ENCODE assay signal across 2 cellular contexts in the genomic region with DNA sequence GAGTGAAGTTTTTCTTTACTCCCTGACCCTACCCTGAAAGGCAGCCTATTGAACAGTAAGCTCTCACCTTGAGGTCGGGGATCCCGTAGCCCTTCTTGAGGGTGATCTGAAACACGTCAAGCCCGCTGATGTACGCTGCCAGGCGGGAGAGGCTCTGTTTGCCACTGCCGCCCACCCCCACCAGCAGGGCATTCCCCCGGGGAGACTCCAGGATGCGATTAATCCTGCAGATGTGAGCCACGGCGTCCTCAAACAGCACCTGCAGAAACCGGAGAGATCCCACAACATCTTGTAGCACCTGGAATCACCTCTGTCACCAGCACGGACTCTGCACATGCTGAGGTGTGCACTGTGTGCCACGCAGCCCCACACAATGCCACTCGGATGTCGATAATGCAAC.
TF ChIP-seq lines count a peak whose summit lies in the region.

No MANE protein-coding gene starts in this region.

TF ChIP-seq in IMR-90, 13 proteins besides CTCF, POLR2A, EP300 and RAD21:
- no peak for TF ChIP-seq BHLHE40 (IDR thresholded peaks at IDR 0.05; ENCODE audit: low read depth, low read length)
- no peak for TF ChIP-seq CHD1 (IDR thresholded peaks at IDR 0.05; ENCODE audit: low read depth, low read length)
- no peak for TF ChIP-seq FOS (IDR thresholded peaks at IDR 0.05; ENCODE audit: low read depth, low read length)
- no peak for TF ChIP-seq MAZ (IDR thresholded peaks at IDR 0.05; ENCODE audit: borderline replicate concordance, low read depth, low read length)
- TF ChIP-seq CEBPB (IDR thresholded peaks at IDR 0.05; ENCODE audit: low read depth, low read length) = no peak
- TF ChIP-seq MAFK (IDR thresholded peaks at IDR 0.05; ENCODE audit: low read depth, low read length) = no peak
- TF ChIP-seq, protein P1, sequence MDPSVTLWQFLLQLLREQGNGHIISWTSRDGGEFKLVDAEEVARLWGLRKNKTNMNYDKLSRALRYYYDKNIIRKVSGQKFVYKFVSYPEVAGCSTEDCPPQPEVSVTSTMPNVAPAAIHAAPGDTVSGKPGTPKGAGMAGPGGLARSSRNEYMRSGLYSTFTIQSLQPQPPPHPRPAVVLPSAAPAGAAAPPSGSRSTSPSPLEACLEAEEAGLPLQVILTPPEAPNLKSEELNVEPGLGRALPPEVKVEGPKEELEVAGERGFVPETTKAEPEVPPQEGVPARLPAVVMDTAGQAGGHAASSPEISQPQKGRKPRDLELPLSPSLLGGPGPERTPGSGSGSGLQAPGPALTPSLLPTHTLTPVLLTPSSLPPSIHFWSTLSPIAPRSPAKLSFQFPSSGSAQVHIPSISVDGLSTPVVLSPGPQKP (IDR thresholded peaks at IDR 0.05; ENCODE audit: borderline replicate concordance, low read depth, low read length) = no peak
- no peak for TF ChIP-seq SMC3 (IDR thresholded peaks at IDR 0.05; ENCODE audit: low read depth, low read length)
- TF ChIP-seq RFX5 (IDR thresholded peaks at IDR 0.05; ENCODE audit: low read depth, low read length) = no peak
- TF ChIP-seq NFE2L2 (IDR thresholded peaks at IDR 0.05; ENCODE audit: low read depth, low read length) = no peak
- TF ChIP-seq, protein P2, sequence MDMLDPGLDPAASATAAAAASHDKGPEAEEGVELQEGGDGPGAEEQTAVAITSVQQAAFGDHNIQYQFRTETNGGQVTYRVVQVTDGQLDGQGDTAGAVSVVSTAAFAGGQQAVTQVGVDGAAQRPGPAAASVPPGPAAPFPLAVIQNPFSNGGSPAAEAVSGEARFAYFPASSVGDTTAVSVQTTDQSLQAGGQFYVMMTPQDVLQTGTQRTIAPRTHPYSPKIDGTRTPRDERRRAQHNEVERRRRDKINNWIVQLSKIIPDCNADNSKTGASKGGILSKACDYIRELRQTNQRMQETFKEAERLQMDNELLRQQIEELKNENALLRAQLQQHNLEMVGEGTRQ (IDR thresholded peaks at IDR 0.05; ENCODE audit: low read depth, low read length) = no peak
- no peak for TF ChIP-seq RCOR1 (IDR thresholded peaks at IDR 0.05; ENCODE audit: insufficient replicate concordance, low read length)
- no peak for TF ChIP-seq MXI1 (IDR thresholded peaks at IDR 0.05; ENCODE audit: borderline replicate concordance, low read depth, low read length)

TF ChIP-seq in H1, 55 proteins besides CTCF, POLR2A, EP300 and RAD21:
- TF ChIP-seq MAFK (IDR thresholded peaks at IDR 0.05; ENCODE audit: low read depth, low read length) = no peak
- no peak for TF ChIP-seq GABPA (IDR thresholded peaks at IDR 0.05; ENCODE audit: borderline replicate concordance, insufficient read depth, low read length)
- no peak for TF ChIP-seq SP4 (IDR thresholded peaks at IDR 0.05; ENCODE audit: low read length)
- TF ChIP-seq RBBP5 (IDR thresholded peaks at IDR 0.05; ENCODE audit: borderline replicate concordance, low read depth, low read length) = no peak
- no peak for TF ChIP-seq RNF2 (IDR thresholded peaks at IDR 0.05; ENCODE audit: borderline replicate concordance, low read depth, low read length, missing control alignments, poor library complexity, severe bottlenecking)
- no peak for TF ChIP-seq SIX5 (IDR thresholded peaks at IDR 0.05; ENCODE audit: low read depth, low read length)
- TF ChIP-seq, protein P3, sequence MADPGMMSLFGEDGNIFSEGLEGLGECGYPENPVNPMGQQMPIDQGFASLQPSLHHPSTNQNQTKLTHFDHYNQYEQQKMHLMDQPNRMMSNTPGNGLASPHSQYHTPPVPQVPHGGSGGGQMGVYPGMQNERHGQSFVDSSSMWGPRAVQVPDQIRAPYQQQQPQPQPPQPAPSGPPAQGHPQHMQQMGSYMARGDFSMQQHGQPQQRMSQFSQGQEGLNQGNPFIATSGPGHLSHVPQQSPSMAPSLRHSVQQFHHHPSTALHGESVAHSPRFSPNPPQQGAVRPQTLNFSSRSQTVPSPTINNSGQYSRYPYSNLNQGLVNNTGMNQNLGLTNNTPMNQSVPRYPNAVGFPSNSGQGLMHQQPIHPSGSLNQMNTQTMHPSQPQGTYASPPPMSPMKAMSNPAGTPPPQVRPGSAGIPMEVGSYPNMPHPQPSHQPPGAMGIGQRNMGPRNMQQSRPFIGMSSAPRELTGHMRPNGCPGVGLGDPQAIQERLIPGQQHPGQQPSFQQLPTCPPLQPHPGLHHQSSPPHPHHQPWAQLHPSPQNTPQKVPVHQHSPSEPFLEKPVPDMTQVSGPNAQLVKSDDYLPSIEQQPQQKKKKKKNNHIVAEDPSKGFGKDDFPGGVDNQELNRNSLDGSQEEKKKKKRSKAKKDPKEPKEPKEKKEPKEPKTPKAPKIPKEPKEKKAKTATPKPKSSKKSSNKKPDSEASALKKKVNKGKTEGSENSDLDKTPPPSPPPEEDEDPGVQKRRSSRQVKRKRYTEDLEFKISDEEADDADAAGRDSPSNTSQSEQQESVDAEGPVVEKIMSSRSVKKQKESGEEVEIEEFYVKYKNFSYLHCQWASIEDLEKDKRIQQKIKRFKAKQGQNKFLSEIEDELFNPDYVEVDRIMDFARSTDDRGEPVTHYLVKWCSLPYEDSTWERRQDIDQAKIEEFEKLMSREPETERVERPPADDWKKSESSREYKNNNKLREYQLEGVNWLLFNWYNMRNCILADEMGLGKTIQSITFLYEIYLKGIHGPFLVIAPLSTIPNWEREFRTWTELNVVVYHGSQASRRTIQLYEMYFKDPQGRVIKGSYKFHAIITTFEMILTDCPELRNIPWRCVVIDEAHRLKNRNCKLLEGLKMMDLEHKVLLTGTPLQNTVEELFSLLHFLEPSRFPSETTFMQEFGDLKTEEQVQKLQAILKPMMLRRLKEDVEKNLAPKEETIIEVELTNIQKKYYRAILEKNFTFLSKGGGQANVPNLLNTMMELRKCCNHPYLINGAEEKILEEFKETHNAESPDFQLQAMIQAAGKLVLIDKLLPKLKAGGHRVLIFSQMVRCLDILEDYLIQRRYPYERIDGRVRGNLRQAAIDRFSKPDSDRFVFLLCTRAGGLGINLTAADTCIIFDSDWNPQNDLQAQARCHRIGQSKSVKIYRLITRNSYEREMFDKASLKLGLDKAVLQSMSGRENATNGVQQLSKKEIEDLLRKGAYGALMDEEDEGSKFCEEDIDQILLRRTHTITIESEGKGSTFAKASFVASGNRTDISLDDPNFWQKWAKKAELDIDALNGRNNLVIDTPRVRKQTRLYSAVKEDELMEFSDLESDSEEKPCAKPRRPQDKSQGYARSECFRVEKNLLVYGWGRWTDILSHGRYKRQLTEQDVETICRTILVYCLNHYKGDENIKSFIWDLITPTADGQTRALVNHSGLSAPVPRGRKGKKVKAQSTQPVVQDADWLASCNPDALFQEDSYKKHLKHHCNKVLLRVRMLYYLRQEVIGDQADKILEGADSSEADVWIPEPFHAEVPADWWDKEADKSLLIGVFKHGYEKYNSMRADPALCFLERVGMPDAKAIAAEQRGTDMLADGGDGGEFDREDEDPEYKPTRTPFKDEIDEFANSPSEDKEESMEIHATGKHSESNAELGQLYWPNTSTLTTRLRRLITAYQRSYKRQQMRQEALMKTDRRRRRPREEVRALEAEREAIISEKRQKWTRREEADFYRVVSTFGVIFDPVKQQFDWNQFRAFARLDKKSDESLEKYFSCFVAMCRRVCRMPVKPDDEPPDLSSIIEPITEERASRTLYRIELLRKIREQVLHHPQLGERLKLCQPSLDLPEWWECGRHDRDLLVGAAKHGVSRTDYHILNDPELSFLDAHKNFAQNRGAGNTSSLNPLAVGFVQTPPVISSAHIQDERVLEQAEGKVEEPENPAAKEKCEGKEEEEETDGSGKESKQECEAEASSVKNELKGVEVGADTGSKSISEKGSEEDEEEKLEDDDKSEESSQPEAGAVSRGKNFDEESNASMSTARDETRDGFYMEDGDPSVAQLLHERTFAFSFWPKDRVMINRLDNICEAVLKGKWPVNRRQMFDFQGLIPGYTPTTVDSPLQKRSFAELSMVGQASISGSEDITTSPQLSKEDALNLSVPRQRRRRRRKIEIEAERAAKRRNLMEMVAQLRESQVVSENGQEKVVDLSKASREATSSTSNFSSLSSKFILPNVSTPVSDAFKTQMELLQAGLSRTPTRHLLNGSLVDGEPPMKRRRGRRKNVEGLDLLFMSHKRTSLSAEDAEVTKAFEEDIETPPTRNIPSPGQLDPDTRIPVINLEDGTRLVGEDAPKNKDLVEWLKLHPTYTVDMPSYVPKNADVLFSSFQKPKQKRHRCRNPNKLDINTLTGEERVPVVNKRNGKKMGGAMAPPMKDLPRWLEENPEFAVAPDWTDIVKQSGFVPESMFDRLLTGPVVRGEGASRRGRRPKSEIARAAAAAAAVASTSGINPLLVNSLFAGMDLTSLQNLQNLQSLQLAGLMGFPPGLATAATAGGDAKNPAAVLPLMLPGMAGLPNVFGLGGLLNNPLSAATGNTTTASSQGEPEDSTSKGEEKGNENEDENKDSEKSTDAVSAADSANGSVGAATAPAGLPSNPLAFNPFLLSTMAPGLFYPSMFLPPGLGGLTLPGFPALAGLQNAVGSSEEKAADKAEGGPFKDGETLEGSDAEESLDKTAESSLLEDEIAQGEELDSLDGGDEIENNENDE (IDR thresholded peaks at IDR 0.05; ENCODE audit: insufficient replicate concordance, low read length) = no peak
- no peak for TF ChIP-seq SUZ12 (IDR thresholded peaks at IDR 0.05; ENCODE audit: low read length)
- TF ChIP-seq TBP (IDR thresholded peaks at IDR 0.05; ENCODE audit: low read depth, low read length) = no peak
TF ChIP-seq in H1: peak in this region for 0.
